ENCODE assay signal across 9 cellular contexts in genomic region chr19:52993342-52994178, GRCh38. TPM values are rescaled to one million over a fixed set of nuclear protein-coding genes. Genes with fewer than 3 reads are reported as not detected.
DNase-seq lines count a peak whose midpoint lies in the region; ATAC-seq and TF ChIP-seq lines count a peak whose summit lies in the region.
"Had no signal": no experiment of that assay in that cellular context is flagged by ENCODE, and none has a peak within 500 bp of the region (broad histone marks: within the 10 kb centered on the region; RNA-seq: fewer than 3 reads in every experiment).

No MANE protein-coding gene starts in this region.

- H3K36me3 ChIP-seq in endocrine pancreas (ENCODE audit: control insufficient read depth, insufficient read depth, low read length) = peaks cover 3% of the 10 kb centered on the region

- no peaks in the 10 kb centered on the region for H3K9me3 ChIP-seq in endocrine pancreas (ENCODE audit: control insufficient read depth, low read length)

- peak overlapping the region; percentile 97 for H3K27ac Mint-ChIP-seq in mesothelial cell of epicardium

- H3K9me3 Mint-ChIP-seq in mesothelial cell of epicardium = peaks cover 3% of the 10 kb centered on the region

- H3K4me1 Mint-ChIP-seq in mesothelial cell of epicardium = peaks cover 16% of the 10 kb centered on the region

- in situ Hi-C loops in G401 (cut with HindIII; ENCODE audit: low sequenced_read_pairs) = no loop called here

- H3K36me3 Mint-ChIP-seq in mesothelial cell of epicardium = peaks cover 8% of the 10 kb centered on the region

- no peaks in the 10 kb centered on the region for H3K27me3 Mint-ChIP-seq in mesothelial cell of epicardium (ENCODE audit: low read depth)

- no peaks in the 10 kb centered on the region for H3K4me1 ChIP-seq in endocrine pancreas (ENCODE audit: control insufficient read depth, insufficient read depth, low read length)

- peak overlapping the region; percentile 53 for H3K4me3 ChIP-seq in endocrine pancreas (ENCODE audit: control insufficient read depth, insufficient read depth, low read length)

- peak; percentile 83 for DNase-seq in G401 (ENCODE audit: low spot score)
- DNase-seq in NCI-H748 (lab: John Stamatoyannopoulos, UW; ENCODE audit: unreplicated experiment) = peak; percentile 85
- peak; percentile 75 for DNase-seq in activated CD8-positive, alpha-beta memory T cell treated with anti-CD3 and anti-CD28 coated beads, Interleukin-2, amount 50 U/mL, for 4 hours
- DNase-seq in mesothelial cell of epicardium (ENCODE audit: low spot score in 2 of 2, unreplicated experiment in 2 of 2) = peak; percentile 81 to 93
- DNase-seq in stimulated activated CD8-positive, alpha-beta memory T cell treated with anti-CD3 and anti-CD28 coated beads, Interleukin-12 subunit alpha, Interleukin-12 subunit beta, amount 100 ng/mL, for 24 hours (ENCODE audit: extremely low read depth) = peak; percentile 31

- H3K4me3 Mint-ChIP-seq in mesothelial cell of epicardium = peak overlapping the region; percentile 90

- TF ChIP-seq CTCF in mesothelial cell of epicardium (IDR thresholded peaks at IDR 0.05; ENCODE audit: unreplicated experiment) = peak; percentile 98

- no peaks in the 10 kb centered on the region for H3K27me3 ChIP-seq in endocrine pancreas (ENCODE audit: control insufficient read depth, insufficient read depth, low read length)

- ATAC-seq in GM18868 (IDR thresholded peaks at IDR 0.05; ENCODE audit: unreplicated experiment) (no peak), GM19351 (IDR thresholded peaks at IDR 0.05; ENCODE audit: unreplicated experiment) (no peak)

- peak overlapping the region; percentile 41 for H3K9ac ChIP-seq in endocrine pancreas (ENCODE audit: control insufficient read depth, insufficient read depth, low read length)

RNA-seq across cellular contexts. Expression of gene ERVV-1, which starts 20.2 kb away (rescaled TPM):
- total RNA-seq in G401 (2014; rRNA removed; shearing (Covaris generic)) = not detected in 2 replicates
- 0.13 TPM in 1 of 3 replicates, not detected in the others for total RNA-seq in mesothelial cell of epicardium
- total RNA-seq: glomerular endothelial cell had no signal

RNA-seq across cellular contexts. Expression of gene ZNF816, which starts 30.9 kb away (rescaled TPM):
- 6.3 and 11.6 TPM in 2 replicates for total RNA-seq in G401 (2014; rRNA removed; shearing (Covaris generic))
- total RNA-seq in mesothelial cell of epicardium = 14.8 to 16.8 TPM (median 15.7 TPM) in 3 replicates

RNA-seq across cellular contexts. Expression of gene ERVV-2, which starts 51.0 kb away (rescaled TPM):
- total RNA-seq in G401 (2014; rRNA removed; shearing (Covaris generic)) = not detected in 2 replicates
- not detected in 3 replicates for total RNA-seq in mesothelial cell of epicardium
- total RNA-seq: glomerular endothelial cell had no signal

Comparison
In these comparisons a context has a peak if more than half of its experiments do, and no peak if none do; other contexts are left out.
1. DNase-seq: peak in every context shown above with its lines; median percentile 87 in mesothelial cell of epicardium; 85 in NCI-H748; 83 in G401; 75 in activated CD8-positive, alpha-beta memory T cell treated with anti-CD3 and anti-CD28 coated beads, Interleukin-2, amount 50 U/mL, for 4 hours; 31 in stimulated activated CD8-positive, alpha-beta memory T cell treated with anti-CD3 and anti-CD28 coated beads, Interleukin-12 subunit alpha, Interleukin-12 subunit beta, amount 100 ng/mL, for 24 hours.